9 cellular contexts compared by ENCODE assay signal in the genomic region with DNA sequence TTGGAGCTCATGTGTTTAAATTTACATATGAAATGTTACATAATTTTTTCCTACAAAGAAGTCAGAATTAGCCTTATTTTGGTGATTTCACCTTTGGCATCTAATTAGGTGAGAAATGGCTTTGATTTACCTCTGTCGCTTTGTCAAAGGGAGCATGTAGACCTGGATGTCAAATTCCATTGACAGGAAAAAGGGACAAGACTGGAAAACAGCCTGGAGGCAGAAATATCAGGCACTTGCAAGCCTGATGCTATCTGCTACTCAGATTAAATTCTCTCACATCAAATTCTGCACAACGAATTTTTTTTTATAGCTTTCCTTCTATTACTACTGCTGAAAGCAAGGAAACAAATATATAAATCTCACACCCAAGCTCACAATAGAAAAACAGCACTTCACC. TPM values are rescaled to one million over a fixed set of nuclear protein-coding genes. Genes with fewer than 3 reads are reported as not detected.
"Had no signal": no experiment of that assay in that cellular context is flagged by ENCODE, and none has a peak within 500 bp of the region (broad histone marks: within the 10 kb centered on the region; RNA-seq: fewer than 3 reads in every experiment).

No MANE protein-coding gene starts in this region.

- H3K4me1 ChIP-seq: HAP-1 had no signal

- ATAC-seq: GM23338, HCT116 had no signal

- H3K4me2 ChIP-seq: GM23338 had no signal

- H3K9ac ChIP-seq: GM23248 had no signal

- H2AFZ ChIP-seq: GM23248, GM23338 had no signal

- H3K9me3 ChIP-seq: HAP-1 had no signal

- H3K4me3 ChIP-seq: GM23248, GM23338, HAP-1 had no signal

- H3K36me3 ChIP-seq: HAP-1 had no signal

- H3K27ac ChIP-seq: GM23248 had no signal

- DNase-seq: GM23248, GOT3, H7, H9, HCEC 1CT, HFFc6 had no signal

RNA-seq across cellular contexts. Expression of gene CTNND2, which starts 54.1 kb away (rescaled TPM):
- total RNA-seq: GM23248, HFFc6 had no signal
- polyA plus RNA-seq: GM23248 had no signal
